10 cellular contexts compared by ENCODE assay signal in genomic region chr15:53305554-53305953, GRCh38.
"Had no signal": no experiment of that assay in that cellular context is flagged by ENCODE, and none has a peak within 500 bp of the region (broad histone marks: within the 10 kb centered on the region; RNA-seq: fewer than 3 reads in every experiment).

No MANE protein-coding gene starts in this region.

- FAIRE-seq: K562 had no signal

- H3K9ac ChIP-seq: GM23248 had no signal

- H3K27ac ChIP-seq: GM23248, HL-60 had no signal

- H3K36me3 ChIP-seq: HAP-1 had no signal

- ATAC-seq: HCT116, K562 had no signal

- H3K27ac Mint-ChIP-seq: HFFc6 had no signal

- H3K4me3 ChIP-seq: GM23248, HAP-1, K562 had no signal

- H3K4me3 Mint-ChIP-seq: HFFc6 had no signal

- H3K9me3 ChIP-seq: HAP-1 had no signal

- DNase-seq: GM23248, H7, HFFc6, IMR-90, Kasumi-1, KG1 had no signal

- H2AFZ ChIP-seq: GM23248 had no signal

- H3K4me1 ChIP-seq: HAP-1 had no signal
